15 cellular contexts compared by ENCODE assay signal in genomic region chr1:64890699-64891439, GRCh38.
A peak's percentile ranks its signal among the peaks of the same experiment; 100 is the strongest.
DNase-seq lines count a peak whose midpoint lies in the region; ATAC-seq and TF ChIP-seq lines count a peak whose summit lies in the region.
"Had no signal": no experiment of that assay in that cellular context is flagged by ENCODE, and none has a peak within 500 bp of the region (broad histone marks: within the 10 kb centered on the region; RNA-seq: fewer than 3 reads in every experiment).

No MANE protein-coding gene starts in this region.

- intact Hi-C loops in CD14-positive monocyte (cut with micrococcal nuclease): no loop called here

- H3K27ac Mint-ChIP-seq in stimulated activated naive CD8-positive, alpha-beta T cell treated with anti-CD3 and anti-CD28 coated beads, Interleukin-15, amount 100 ng/mL, for 72 hours: no peak overlapping the region
- peak overlapping the region; percentile 95 for H3K27ac Mint-ChIP-seq in chondrocyte (ENCODE audit: unreplicated experiment)
- H3K27ac Mint-ChIP-seq in memory B cell: peak overlapping the region; percentile 84
- peak overlapping the region in 2 of 7 donors; percentile 27 to 76 for H3K27ac Mint-ChIP-seq in CD14-positive monocyte

- no peaks in the 10 kb centered on the region for H3K27me3 Mint-ChIP-seq in stimulated activated naive CD8-positive, alpha-beta T cell treated with anti-CD3 and anti-CD28 coated beads, Interleukin-15, amount 100 ng/mL, for 72 hours
- H3K27me3 Mint-ChIP-seq in chondrocyte (ENCODE audit: low read depth) (no peaks in the 10 kb centered on the region), memory B cell (no peaks in the 10 kb centered on the region), CD14-positive monocyte (ENCODE audit: low read depth in 3 of 3) (no peaks in the 10 kb centered on the region)

- peaks cover 98% of the 10 kb centered on the region for H3K4me1 Mint-ChIP-seq in stimulated activated naive CD8-positive, alpha-beta T cell treated with anti-CD3 and anti-CD28 coated beads, Interleukin-15, amount 100 ng/mL, for 72 hours
- H3K4me1 Mint-ChIP-seq in chondrocyte (ENCODE audit: low read depth) (peaks cover 82% of the 10 kb centered on the region), memory B cell (peaks cover 75% of the 10 kb centered on the region), CD14-positive monocyte (peaks cover 52% of the 10 kb centered on the region)

- H3K9me3 Mint-ChIP-seq in stimulated activated naive CD8-positive, alpha-beta T cell treated with anti-CD3 and anti-CD28 coated beads, Interleukin-15, amount 100 ng/mL, for 72 hours: no peaks in the 10 kb centered on the region
- H3K9me3 Mint-ChIP-seq in chondrocyte (ENCODE audit: low read depth) (no peaks in the 10 kb centered on the region), memory B cell (no peaks in the 10 kb centered on the region), CD14-positive monocyte (no peaks in the 10 kb centered on the region)
- H3K9me3 Mint-ChIP-seq: neural crest cell had no signal

- no peak for ATAC-seq in stimulated activated naive CD8-positive, alpha-beta T cell treated with anti-CD3 and anti-CD28 coated beads, Interleukin-15, amount 100 ng/mL, for 72 hours
- ATAC-seq in stimulated activated naive CD8-positive, alpha-beta T cell treated with anti-CD3 and anti-CD28 coated beads, Interleukin-15, Interleukin-2, amounts not matched to agents 100 U/mL and 50 U/mL, for 24 hours: no peak
- ATAC-seq in memory B cell (ENCODE audit: low read depth): no peak
- ATAC-seq in HG03378 (IDR thresholded peaks at IDR 0.05; ENCODE audit: unreplicated experiment): no peak
- no peak for ATAC-seq in GM19452 (IDR thresholded peaks at IDR 0.05; ENCODE audit: unreplicated experiment)

- peak overlapping the region; percentile 46 to 55 for H3K4me3 Mint-ChIP-seq in stimulated activated naive CD8-positive, alpha-beta T cell treated with anti-CD3 and anti-CD28 coated beads, Interleukin-15, amount 100 ng/mL, for 72 hours
- peak overlapping the region; percentile 3 for H3K4me3 Mint-ChIP-seq in chondrocyte (ENCODE audit: unreplicated experiment)
- H3K4me3 Mint-ChIP-seq in memory B cell: peak overlapping the region; percentile 27
- no peak overlapping the region for H3K4me3 Mint-ChIP-seq in CD14-positive monocyte
- H3K4me3 Mint-ChIP-seq: neural crest cell had no signal

- TF ChIP-seq CTCF in chondrocyte (IDR thresholded peaks at IDR 0.05) (no peak), CD14-positive monocyte (IDR thresholded peaks at IDR 0.05) (no peak)

- DNase-seq in stimulated activated naive CD8-positive, alpha-beta T cell treated with anti-CD3 and anti-CD28 coated beads, Interleukin-15, amount 100 ng/mL, for 72 hours: no peak
- no peak for DNase-seq in stimulated activated naive CD8-positive, alpha-beta T cell treated with anti-CD3 and anti-CD28 coated beads, Interleukin-15, Interleukin-2, amounts not matched to agents 100 U/mL and 50 U/mL, for 24 hours
- no peak for DNase-seq in chondrocyte (ENCODE audit: low spot score)
- DNase-seq in memory B cell (ENCODE audit: low spot score in 2 of 2): no peak
- DNase-seq in CD14-positive monocyte (ENCODE audit: low spot score): no peak
- no peak for DNase-seq in OCI-M1 (lab: John Stamatoyannopoulos, UW)
- DNase-seq: DMS153, esophagus squamous epithelium, hypothalamus, Karpas-422, NCI-H1436 treated with DMSO at 0.1 percent for 48 hours, stomach had no signal

- H3K36me3 Mint-ChIP-seq in chondrocyte (ENCODE audit: low read depth): no peaks in the 10 kb centered on the region
- H3K36me3 Mint-ChIP-seq in memory B cell: no peaks in the 10 kb centered on the region
- H3K36me3 Mint-ChIP-seq in CD14-positive monocyte: peaks cover 0 to 9% of the 10 kb centered on the region in 2 donors

Comparison
In these comparisons a context has a peak if more than half of its experiments do, and no peak if none do; other contexts are left out.
1. H3K27ac Mint-ChIP-seq: peak in chondrocyte (single experiment) and memory B cell (single experiment); none in stimulated activated naive CD8-positive, alpha-beta T cell treated with anti-CD3 and anti-CD28 coated beads, Interleukin-15, amount 100 ng/mL, for 72 hours (0 of 2).
2. H3K4me3 Mint-ChIP-seq: peak in stimulated activated naive CD8-positive, alpha-beta T cell treated with anti-CD3 and anti-CD28 coated beads, Interleukin-15, amount 100 ng/mL, for 72 hours (2 of 2), chondrocyte (single experiment) and memory B cell (single experiment); none in CD14-positive monocyte (0 of 2).